15 cellular contexts compared by ENCODE assay signal in the genomic region with DNA sequence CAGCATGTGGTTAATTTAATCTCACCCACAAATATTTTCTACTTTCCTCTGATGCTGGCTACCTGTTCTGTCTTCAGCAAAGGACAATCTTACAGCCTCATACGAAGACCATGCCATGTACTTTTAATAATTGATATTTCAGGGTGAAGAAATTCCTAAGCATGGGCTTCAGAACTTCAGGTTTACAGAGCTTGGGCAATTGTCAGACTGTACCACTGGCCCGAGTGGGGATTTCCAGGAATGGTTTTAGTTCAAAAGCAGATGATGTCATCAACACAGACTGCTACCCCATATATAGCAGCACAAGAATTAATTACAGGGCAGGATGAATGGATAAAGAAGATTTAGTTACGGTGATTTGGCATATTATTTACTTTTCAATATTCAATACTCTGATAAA.
DNase-seq lines count a peak whose midpoint lies in the region; ATAC-seq and TF ChIP-seq lines count a peak whose summit lies in the region.
"Had no signal": no experiment of that assay in that cellular context is flagged by ENCODE, and none has a peak within 500 bp of the region (broad histone marks: within the 10 kb centered on the region; RNA-seq: fewer than 3 reads in every experiment).

No MANE protein-coding gene starts in this region.

- H3K27ac Mint-ChIP-seq in activated T-cell treated with anti-CD3 and anti-CD28 coated beads, Interleukin-2, amount 50 U/mL, for 72 hours: peak overlapping the region; percentile 20
- no peak overlapping the region for H3K27ac Mint-ChIP-seq in mesothelial cell of epicardium
- H3K27ac Mint-ChIP-seq: endodermal cell had no signal

- H3K27me3 Mint-ChIP-seq in activated T-cell treated with anti-CD3 and anti-CD28 coated beads, Interleukin-2, amount 50 U/mL, for 72 hours (ENCODE audit: low read depth): no peaks in the 10 kb centered on the region
- H3K27me3 Mint-ChIP-seq in mesothelial cell of epicardium (ENCODE audit: low read depth): peaks cover 8% of the 10 kb centered on the region

- no peak for ATAC-seq in activated T-cell treated with anti-CD3 and anti-CD28 coated beads, Interleukin-2, amount 50 U/mL, for 72 hours (replicated peaks in 1 of 2)
- ATAC-seq in HG02759 (IDR thresholded peaks at IDR 0.05; ENCODE audit: unreplicated experiment): peak; percentile 46
- ATAC-seq in HG03095 (IDR thresholded peaks at IDR 0.05; ENCODE audit: unreplicated experiment): no peak
- ATAC-seq: left lung, upper lobe of right lung had no signal

- TF ChIP-seq CTCF in mesothelial cell of epicardium (IDR thresholded peaks at IDR 0.05; ENCODE audit: unreplicated experiment): no peak

- H3K36me3 Mint-ChIP-seq in activated T-cell treated with anti-CD3 and anti-CD28 coated beads, Interleukin-2, amount 50 U/mL, for 72 hours (ENCODE audit: insufficient read depth in 2 of 2): peaks cover 0 to 2% of the 10 kb centered on the region in 2 donors
- H3K36me3 Mint-ChIP-seq in mesothelial cell of epicardium: no peaks in the 10 kb centered on the region

- no peak for DNase-seq in activated T-cell treated with anti-CD3 and anti-CD28 coated beads, Interleukin-2, amount 50 U/mL, for 72 hours
- DNase-seq in activated T-cell treated with anti-CD3 and anti-CD28 coated beads, Interleukin-2, amount 50 U/mL, for 48 hours: no peak
- DNase-seq in amniotic epithelial cell (ENCODE audit: low read depth) (peak; percentile 40), renal cortical epithelial cell (ENCODE audit: low read depth) (peak; percentile 81), AG20443 (ENCODE audit: low spot score) (no peak), mesothelial cell of epicardium (ENCODE audit: low spot score in 2 of 2, unreplicated experiment in 2 of 2) (no peak)
- DNase-seq: Calu3, endodermal cell, head of caudate nucleus, left lung, NCI-H1048, NCI-H524, upper lobe of right lung had no signal

- H3K4me3 Mint-ChIP-seq in activated T-cell treated with anti-CD3 and anti-CD28 coated beads, Interleukin-2, amount 50 U/mL, for 72 hours: peak overlapping the region in 1 of 2 donors; percentile 31
- H3K4me3 Mint-ChIP-seq in mesothelial cell of epicardium: no peak overlapping the region
- H3K4me3 Mint-ChIP-seq: endodermal cell had no signal

- peaks cover 0 to 2% of the 10 kb centered on the region in 2 donors for H3K9me3 Mint-ChIP-seq in activated T-cell treated with anti-CD3 and anti-CD28 coated beads, Interleukin-2, amount 50 U/mL, for 72 hours
- no peaks in the 10 kb centered on the region for H3K9me3 Mint-ChIP-seq in mesothelial cell of epicardium
- H3K9me3 Mint-ChIP-seq: endodermal cell had no signal

- H3K4me1 Mint-ChIP-seq in activated T-cell treated with anti-CD3 and anti-CD28 coated beads, Interleukin-2, amount 50 U/mL, for 72 hours (ENCODE audit: low read depth): peaks cover 77% of the 10 kb centered on the region
- peaks cover 36% of the 10 kb centered on the region for H3K4me1 Mint-ChIP-seq in mesothelial cell of epicardium

Comparison
In these comparisons a context has a peak if more than half of its experiments do, and no peak if none do; other contexts are left out.
1. DNase-seq: peak in amniotic epithelial cell (single experiment) and renal cortical epithelial cell (single experiment); none in activated T-cell treated with anti-CD3 and anti-CD28 coated beads, Interleukin-2, amount 50 U/mL, for 72 hours (0 of 2), activated T-cell treated with anti-CD3 and anti-CD28 coated beads, Interleukin-2, amount 50 U/mL, for 48 hours (0 of 2), AG20443 (single experiment) and mesothelial cell of epicardium (0 of 2).